ENCODE assay signal across 8 cellular contexts in the genomic region with DNA sequence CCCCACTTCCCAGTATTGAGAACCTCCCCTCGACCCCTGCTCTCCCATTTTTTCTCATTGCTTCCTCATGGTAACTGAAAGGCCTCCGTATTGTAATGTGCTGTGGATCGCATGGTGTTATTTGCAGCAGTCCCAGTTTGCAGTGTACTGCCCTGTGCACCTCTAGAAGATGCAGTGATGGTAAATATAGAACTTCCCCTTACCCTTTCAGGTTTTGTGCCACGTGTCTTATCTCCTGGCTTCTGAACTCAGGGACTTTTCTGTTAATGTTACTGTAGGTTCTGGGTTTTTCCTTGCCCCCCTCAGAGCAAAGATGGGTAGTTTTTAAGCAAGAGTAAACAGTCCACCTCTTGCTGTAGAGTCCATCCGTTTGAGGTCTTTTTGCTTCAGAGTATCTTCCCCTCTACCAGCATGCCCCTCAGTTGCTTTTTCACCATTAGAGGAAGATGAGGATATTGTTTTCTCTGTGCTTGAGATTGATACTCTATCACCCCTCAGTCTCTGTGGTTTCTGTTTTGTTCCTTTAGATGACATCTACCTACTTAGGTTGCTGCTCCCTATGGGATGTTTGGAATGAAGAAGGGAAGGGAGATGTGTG. TPM values are rescaled to one million over a fixed set of nuclear protein-coding genes. Genes with fewer than 3 reads are reported as not detected.
A peak's percentile ranks its signal among the peaks of the same experiment; 100 is the strongest.
DNase-seq lines count a peak whose midpoint lies in the region; ATAC-seq and TF ChIP-seq lines count a peak whose summit lies in the region.

No MANE protein-coding gene starts in this region.

- TF ChIP-seq CTCF in right lobe of liver (IDR thresholded peaks at IDR 0.05) (no peak), ovary (IDR thresholded peaks at IDR 0.05) (no peak)

- no peak for ATAC-seq in stimulated activated naive CD8-positive, alpha-beta T cell treated with anti-CD3 and anti-CD28 coated beads, Interleukin-15, Interleukin-2, amounts not matched to agents 100 U/mL and 50 U/mL, for 24 hours
- ATAC-seq in T-helper 17 cell (peak; percentile 74), right lobe of liver (peak in 1 of 4 donors; percentile 4)

- H3K4me1 ChIP-seq in right lobe of liver: peaks cover 0 to 45% (median 8%) of the 10 kb centered on the region in 4 donors
- peaks cover 4% of the 10 kb centered on the region for H3K4me1 ChIP-seq in ovary (ENCODE audit: insufficient read depth)

- H3K4me3 Mint-ChIP-seq in stimulated activated naive CD8-positive, alpha-beta T cell treated with anti-CD3 and anti-CD28 coated beads, Interleukin-15, Interleukin-2, amounts not matched to agents 100 ng/mL and 50 ng/mL, for 24 hours: peak overlapping the region; percentile 50
- peak overlapping the region; percentile 68 for H3K4me3 Mint-ChIP-seq in T-helper 17 cell

- no peak for TF ChIP-seq POLR2A in right lobe of liver (IDR thresholded peaks at IDR 0.05)
- no peak for TF ChIP-seq POLR2A in ovary (IDR thresholded peaks at IDR 0.05)

- H3K9me3 Mint-ChIP-seq in stimulated activated naive CD8-positive, alpha-beta T cell treated with anti-CD3 and anti-CD28 coated beads, Interleukin-15, Interleukin-2, amounts not matched to agents 100 ng/mL and 50 ng/mL, for 24 hours: no peaks in the 10 kb centered on the region

- no peak for DNase-seq in stimulated activated naive CD8-positive, alpha-beta T cell treated with anti-CD3 and anti-CD28 coated beads, Interleukin-15, Interleukin-2, amounts not matched to agents 100 U/mL and 50 U/mL, for 24 hours
- DNase-seq in T-helper 17 cell: no peak
- no peak for DNase-seq in right lobe of liver
- DNase-seq in NAMALWA (ENCODE audit: low spot score): no peak
- DNase-seq in ovary: no peak
- DNase-seq in NCI-H1417 (lab: John Stamatoyannopoulos, UW): no peak
- no peak for DNase-seq in nucleus accumbens (lab: John Stamatoyannopoulos, UW)

- H3K27me3 ChIP-seq in right lobe of liver: no peaks in the 10 kb centered on the region
- H3K27me3 ChIP-seq in ovary: no peaks in the 10 kb centered on the region

- peaks cover 78% of the 10 kb centered on the region for H3K4me1 Mint-ChIP-seq in stimulated activated naive CD8-positive, alpha-beta T cell treated with anti-CD3 and anti-CD28 coated beads, Interleukin-15, Interleukin-2, amounts not matched to agents 100 ng/mL and 50 ng/mL, for 24 hours (ENCODE audit: low read depth)
- H3K4me1 Mint-ChIP-seq in T-helper 17 cell: peaks cover 63% of the 10 kb centered on the region

- H3K27ac ChIP-seq in right lobe of liver (peak overlapping the region in 2 of 3 donors; percentile 50 to 99), ovary (no peak overlapping the region)

- no peaks in the 10 kb centered on the region for H3K27me3 Mint-ChIP-seq in stimulated activated naive CD8-positive, alpha-beta T cell treated with anti-CD3 and anti-CD28 coated beads, Interleukin-15, Interleukin-2, amounts not matched to agents 100 ng/mL and 50 ng/mL, for 24 hours
- no peaks in the 10 kb centered on the region for H3K27me3 Mint-ChIP-seq in T-helper 17 cell

- H3K9me3 ChIP-seq in T-helper 17 cell (ENCODE audit: control insufficient read depth, low read length, poor library complexity, severe bottlenecking) (no peaks in the 10 kb centered on the region), right lobe of liver (no peaks in the 10 kb centered on the region), ovary (no peaks in the 10 kb centered on the region)

- intact Hi-C loops in right lobe of liver (cut with DNase I): no loop called here
- intact Hi-C loops in ovary (cut with DNase I): loop anchor here in 1 of 4 donors (10.0 kb wide), 1 partner anchor 118 kb away; no protein-coding TSS in a partner anchor

- H3K36me3 ChIP-seq in right lobe of liver (peaks cover 8 to 31% (median 16%) of the 10 kb centered on the region in 4 donors), ovary (no peaks in the 10 kb centered on the region)

- no peak for TF ChIP-seq EP300 in ovary (IDR thresholded peaks at IDR 0.05)

- H3K27ac Mint-ChIP-seq in stimulated activated naive CD8-positive, alpha-beta T cell treated with anti-CD3 and anti-CD28 coated beads, Interleukin-15, Interleukin-2, amounts not matched to agents 100 ng/mL and 50 ng/mL, for 24 hours: peak overlapping the region; percentile 93
- H3K27ac Mint-ChIP-seq in T-helper 17 cell: peak overlapping the region; percentile 90

- 50% methylated on average over 5 of the region's 5 CpGs for WGBS in right lobe of liver (ENCODE audit: insufficient coverage, low coverage, low lambda C conversion rate, missing lambda C conversion rate)
- 73 to 77% (median 77%) methylated on average over 5 of the region's 5 CpGs for WGBS in ovary, 3 donors

- H3K36me3 Mint-ChIP-seq in stimulated activated naive CD8-positive, alpha-beta T cell treated with anti-CD3 and anti-CD28 coated beads, Interleukin-15, Interleukin-2, amounts not matched to agents 100 ng/mL and 50 ng/mL, for 24 hours (ENCODE audit: low read depth): peaks cover 66% of the 10 kb centered on the region
- H3K36me3 Mint-ChIP-seq in T-helper 17 cell (ENCODE audit: low read depth): peaks cover 4% of the 10 kb centered on the region

- no peak overlapping the region for H3K4me3 ChIP-seq in right lobe of liver
- H3K4me3 ChIP-seq in ovary: no peak overlapping the region

RNA-seq across cellular contexts. Expression of a gene that starts 22.4 kb away (rescaled TPM):
- total RNA-seq in T-helper 17 cell: 100 to 1,000 TPM; 505 to 520 TPM
- 10 to 100 TPM; 41.4 to 65.0 (median 56.6) TPM for total RNA-seq in right lobe of liver
- total RNA-seq in ovary: 100 to 1,000 TPM in 4 of 7 donors, 10 to 100 TPM in 3; 83.8 to 146 (median 106) TPM
- 10 to 100 TPM; 43.6 to 73.9 TPM for polyA plus RNA-seq in ovary

Comparison
In these comparisons a context has a peak if more than half of its experiments do, and no peak if none do; other contexts are left out.
1. H3K27ac ChIP-seq: peak in right lobe of liver (2 of 3); none in ovary (0 of 2).